2 cellular contexts compared by ENCODE assay signal in the genomic region with DNA sequence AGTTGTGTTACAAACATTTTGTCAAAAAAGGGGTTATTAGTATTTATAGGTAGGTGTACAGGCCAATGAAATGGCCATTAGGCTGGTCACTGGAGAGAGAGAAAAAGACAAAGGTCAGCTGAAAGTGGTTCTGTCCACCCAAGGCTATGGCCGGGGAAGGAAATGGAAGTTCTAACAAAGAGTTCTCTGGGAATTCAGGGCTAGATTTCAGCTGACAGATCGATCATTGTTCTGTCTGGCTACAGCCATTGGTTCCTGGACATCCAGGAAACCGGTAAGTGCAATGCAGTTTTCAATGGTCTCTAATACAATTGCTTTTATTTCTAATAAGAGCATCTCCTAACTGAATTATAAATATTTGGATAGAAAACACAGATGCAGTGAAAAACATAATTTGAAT.
TF ChIP-seq lines count a peak whose summit lies in the region.

No MANE protein-coding gene starts in this region.

TF ChIP-seq in IMR-90, 13 proteins besides CTCF, POLR2A, EP300 and RAD21:
- TF ChIP-seq, protein P1, sequence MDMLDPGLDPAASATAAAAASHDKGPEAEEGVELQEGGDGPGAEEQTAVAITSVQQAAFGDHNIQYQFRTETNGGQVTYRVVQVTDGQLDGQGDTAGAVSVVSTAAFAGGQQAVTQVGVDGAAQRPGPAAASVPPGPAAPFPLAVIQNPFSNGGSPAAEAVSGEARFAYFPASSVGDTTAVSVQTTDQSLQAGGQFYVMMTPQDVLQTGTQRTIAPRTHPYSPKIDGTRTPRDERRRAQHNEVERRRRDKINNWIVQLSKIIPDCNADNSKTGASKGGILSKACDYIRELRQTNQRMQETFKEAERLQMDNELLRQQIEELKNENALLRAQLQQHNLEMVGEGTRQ (IDR thresholded peaks at IDR 0.05; ENCODE audit: low read depth, low read length): no peak
- TF ChIP-seq MXI1 (IDR thresholded peaks at IDR 0.05; ENCODE audit: borderline replicate concordance, low read depth, low read length): no peak

TF ChIP-seq in endothelial cell of umbilical vein, 7 proteins besides CTCF, POLR2A, EP300 and RAD21:
- TF ChIP-seq MYC (IDR thresholded peaks at IDR 0.05; ENCODE audit: low read depth, low read length) (no peak), JUN (IDR thresholded peaks at IDR 0.05; ENCODE audit: borderline replicate concordance, insufficient read depth, insufficient read length, low read depth) (no peak), EZH2 (IDR thresholded peaks at IDR 0.05; ENCODE audit: borderline replicate concordance, low read depth, low read length, severe bottlenecking) (no peak), POLR2AphosphoS5 (IDR thresholded peaks at IDR 0.05; ENCODE audit: insufficient read depth, low read depth, low read length) (no peak), FOS (IDR thresholded peaks at IDR 0.05; ENCODE audit: borderline replicate concordance, insufficient read depth, low read length) (no peak), GATA2 (IDR thresholded peaks at IDR 0.05; ENCODE audit: insufficient read depth, insufficient read length, low read depth, low read length) (no peak)
- TF ChIP-seq, protein P2, sequence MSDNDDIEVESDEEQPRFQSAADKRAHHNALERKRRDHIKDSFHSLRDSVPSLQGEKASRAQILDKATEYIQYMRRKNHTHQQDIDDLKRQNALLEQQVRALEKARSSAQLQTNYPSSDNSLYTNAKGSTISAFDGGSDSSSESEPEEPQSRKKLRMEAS (IDR thresholded peaks at IDR 0.05; ENCODE audit: insufficient read depth, insufficient read length): no peak
